12 cellular contexts compared by ENCODE assay signal in the genomic region with DNA sequence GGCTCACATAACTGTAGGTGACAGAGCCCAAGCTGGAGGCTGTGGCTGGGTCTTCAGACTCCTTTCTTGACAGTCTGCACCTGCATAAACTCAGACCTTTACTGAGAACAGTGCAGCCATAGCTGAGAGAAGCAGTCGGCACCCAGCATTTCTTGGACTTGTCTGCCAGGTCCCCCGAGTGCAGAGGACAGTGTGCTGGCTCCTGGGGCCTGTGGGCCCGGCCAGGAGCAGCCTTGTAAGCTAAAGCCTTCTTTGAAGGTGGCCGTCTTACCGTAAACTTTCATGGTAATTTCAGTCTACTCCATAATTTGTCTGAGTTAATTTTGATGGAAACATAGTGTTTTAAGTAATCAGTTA.
DNase-seq lines count a peak whose midpoint lies in the region; ATAC-seq and TF ChIP-seq lines count a peak whose summit lies in the region.
"Had no signal": no experiment of that assay in that cellular context is flagged by ENCODE, and none has a peak within 500 bp of the region (broad histone marks: within the 10 kb centered on the region; RNA-seq: fewer than 3 reads in every experiment).

No MANE protein-coding gene starts in this region.

- no peak overlapping the region for H2AFZ ChIP-seq in MM.1S (ENCODE audit: low read length)

- H3K9ac ChIP-seq in MM.1S (ENCODE audit: low read length) (peak overlapping the region; percentile 98), rectal smooth muscle tissue (ENCODE audit: low read length) (peak overlapping the region; percentile 4)

- H3K79me2 ChIP-seq in MM.1S (ENCODE audit: low read length): peaks cover 97% of the 10 kb centered on the region

- H3K4me2 ChIP-seq in MM.1S (ENCODE audit: low read depth, low read length): peak overlapping the region; percentile 99

- DNase-seq in CD4-positive, alpha-beta T cell: no peak
- peak; percentile 44 for DNase-seq in MM.1S
- no peak for DNase-seq in effector memory CD8-positive, alpha-beta T cell
- DNase-seq in CD1c-positive myeloid dendritic cell (ENCODE audit: extremely low spot score): no peak
- DNase-seq in NCI-H1930 (lab: John Stamatoyannopoulos, UW): no peak
- DNase-seq in hippocampal formation (lab: John Stamatoyannopoulos, UW): no peak
- DNase-seq: DMS79, foreskin fibroblast, H7, NCI-H1092 treated with DMSO at 0.1 percent for 48 hours had no signal

- H3K27ac Mint-ChIP-seq in CD4-positive, alpha-beta T cell: peak overlapping the region; percentile 93
- H3K27ac Mint-ChIP-seq in effector memory CD8-positive, alpha-beta T cell: peak overlapping the region; percentile 90

- H3K4me1 Mint-ChIP-seq in CD4-positive, alpha-beta T cell (ENCODE audit: low read depth): peaks cover 99% of the 10 kb centered on the region
- peaks cover 87 to 93% of the 10 kb centered on the region in 2 donors for H3K4me1 Mint-ChIP-seq in effector memory CD8-positive, alpha-beta T cell (ENCODE audit: low read depth in 2 of 2)

- H3K4me3 ChIP-seq in MM.1S (ENCODE audit: low read length) (peak overlapping the region; percentile 13; the same call in 1 of the 2 replicates), rectal smooth muscle tissue (ENCODE audit: low read length) (peak overlapping the region; percentile 9)

- CTCF ChIA-PET in CD4-positive, alpha-beta T cell (lab: Charles Lee): interaction anchor here (0.6 to 15.5 kb wide), 6 partner anchors 11 to 106 kb away, joined by 3 to 254 read pairs (median 8); no protein-coding TSS in a partner anchor

- H3K4me1 ChIP-seq in MM.1S (ENCODE audit: low read length): peaks cover 73% of the 10 kb centered on the region
- H3K4me1 ChIP-seq in rectal smooth muscle tissue (ENCODE audit: control insufficient read depth, insufficient read depth, low read length): peaks cover 81% of the 10 kb centered on the region

- H3K36me3 ChIP-seq in MM.1S (replicated peaks; ENCODE audit: insufficient read depth, low read length) (no peaks in the 10 kb centered on the region), rectal smooth muscle tissue (ENCODE audit: control insufficient read depth, insufficient read depth, low read length) (no peaks in the 10 kb centered on the region)

- intact Hi-C loops in CD4-positive, alpha-beta T cell (cut with DNase I, micrococcal nuclease): loop anchor here in 1 of 2 experiments (10.0 kb wide), 2 partner anchors 366 to 506 kb away; a partner anchor contains a TSS

- TF ChIP-seq CTCF in CD4-positive, alpha-beta T cell (IDR thresholded peaks at IDR 0.05): no peak
- TF ChIP-seq CTCF in MM.1S (IDR thresholded peaks at IDR 0.05; ENCODE audit: low read length): no peak

- no peaks in the 10 kb centered on the region for H3K9me3 Mint-ChIP-seq in CD4-positive, alpha-beta T cell
- H3K9me3 Mint-ChIP-seq in effector memory CD8-positive, alpha-beta T cell: no peaks in the 10 kb centered on the region

- no peaks in the 10 kb centered on the region for H3K9me2 ChIP-seq in MM.1S (replicated peaks; ENCODE audit: insufficient read depth, low read length)

- H3K4me3 Mint-ChIP-seq in CD4-positive, alpha-beta T cell: peak overlapping the region; percentile 89
- peak overlapping the region; percentile 91 to 99 for H3K4me3 Mint-ChIP-seq in effector memory CD8-positive, alpha-beta T cell

- H3K27ac ChIP-seq in CD4-positive, alpha-beta T cell (ENCODE audit: low read depth, low read length): peak overlapping the region; percentile 96
- H3K27ac ChIP-seq in MM.1S (ENCODE audit: low read length) (peak overlapping the region; percentile 100), rectal smooth muscle tissue (ENCODE audit: low read depth, low read length) (peak overlapping the region; percentile 93)

- H4K20me1 ChIP-seq in MM.1S (ENCODE audit: insufficient read depth, low read length): no peaks in the 10 kb centered on the region

- no peaks in the 10 kb centered on the region for H3K27me3 ChIP-seq in CD4-positive, alpha-beta T cell (ENCODE audit: control insufficient read depth, insufficient read depth, low read length)
- H3K27me3 ChIP-seq in MM.1S (replicated peaks; ENCODE audit: insufficient read depth, low read length) (no peaks in the 10 kb centered on the region), rectal smooth muscle tissue (ENCODE audit: control insufficient read depth, insufficient read depth, low read length) (no peaks in the 10 kb centered on the region)

- peaks cover 82% of the 10 kb centered on the region for H3F3A ChIP-seq in MM.1S (ENCODE audit: insufficient read depth, low read length)

- no peaks in the 10 kb centered on the region for H3K9me3 ChIP-seq in CD4-positive, alpha-beta T cell (ENCODE audit: control insufficient read depth, low read length)
- H3K9me3 ChIP-seq in MM.1S (replicated peaks; ENCODE audit: insufficient read depth, low read length): no peaks in the 10 kb centered on the region

- H3K36me3 Mint-ChIP-seq in CD4-positive, alpha-beta T cell (ENCODE audit: low read depth): peaks cover 23% of the 10 kb centered on the region
- H3K36me3 Mint-ChIP-seq in effector memory CD8-positive, alpha-beta T cell (ENCODE audit: insufficient read depth): peaks cover 87% of the 10 kb centered on the region

- no peak for ATAC-seq in CD4-positive, alpha-beta T cell (ENCODE audit: poor library complexity)
- no peak for ATAC-seq in effector memory CD8-positive, alpha-beta T cell (replicated peaks)
- no peak for ATAC-seq in GM18873 (IDR thresholded peaks at IDR 0.05; ENCODE audit: low FRiP score, unreplicated experiment)

- H3K27me3 Mint-ChIP-seq in CD4-positive, alpha-beta T cell: no peaks in the 10 kb centered on the region
- no peaks in the 10 kb centered on the region for H3K27me3 Mint-ChIP-seq in effector memory CD8-positive, alpha-beta T cell

- POLR2A ChIA-PET in CD4-positive, alpha-beta T cell (lab: Charles Lee): interaction anchor here (2.6 to 12.8 kb wide), 4 partner anchors 10 to 26 kb away, joined by 10 to 235 read pairs (median 16); no protein-coding TSS in a partner anchor
